Comparison of ENCODE assay signal across 7 cellular contexts in genomic region chr7:142587578-142588191, GRCh38.
DNase-seq lines count a peak whose midpoint lies in the region; ATAC-seq and TF ChIP-seq lines count a peak whose summit lies in the region.

No MANE protein-coding gene starts in this region.

- no peak overlapping the region for H2BK5ac ChIP-seq in mesenchymal stem cell (ENCODE audit: low read depth, low read length, poor library complexity, severe bottlenecking)

- no peaks in the 10 kb centered on the region for H3K79me1 ChIP-seq in mesenchymal stem cell (replicated peaks; ENCODE audit: low read length, poor library complexity, severe bottlenecking)

- H3K4me2 ChIP-seq in mesenchymal stem cell (ENCODE audit: low read length, poor library complexity, severe bottlenecking) = no peak overlapping the region

- no peak for TF ChIP-seq CTCF in omental fat pad (IDR thresholded peaks at IDR 0.05)

- no peaks in the 10 kb centered on the region for H3K9me3 ChIP-seq in mesenchymal stem cell (ENCODE audit: control insufficient read depth, low read length)

- H3K27me3 ChIP-seq in mesenchymal stem cell (ENCODE audit: control insufficient read depth in 1 of 2, insufficient read depth in 1 of 2, low read length in 2 of 2) = no peaks in the 10 kb centered on the region

- H3K36me3 ChIP-seq in mesenchymal stem cell (ENCODE audit: control insufficient read depth in 1 of 2, insufficient read depth in 2 of 2, low read depth in 1 of 2, low read length in 2 of 2) = no peaks in the 10 kb centered on the region

- no peak overlapping the region for H4K8ac ChIP-seq in mesenchymal stem cell (ENCODE audit: low read length)

- no peak overlapping the region for H3K9ac ChIP-seq in mesenchymal stem cell (ENCODE audit: low read length)

- H3K4me1 ChIP-seq in mesenchymal stem cell (ENCODE audit: control insufficient read depth, insufficient read depth, low read depth, low read length) = no peaks in the 10 kb centered on the region

- H2BK120ac ChIP-seq in mesenchymal stem cell (ENCODE audit: low read depth, low read length) = no peak overlapping the region

- no peak overlapping the region for H3K14ac ChIP-seq in mesenchymal stem cell (ENCODE audit: low read length in 2 of 2)

- no peak overlapping the region for H3K18ac ChIP-seq in mesenchymal stem cell (ENCODE audit: low read depth in 1 of 2, low read length in 2 of 2)

- no peak overlapping the region for H3K4me3 ChIP-seq in mesenchymal stem cell (ENCODE audit: insufficient read depth in 1 of 2, low read depth in 1 of 2, low read length in 2 of 2)

- WGBS in mesenchymal stem cell = 72% methylated on average over 4 of the region's 5 CpGs

- H2BK15ac ChIP-seq in mesenchymal stem cell (ENCODE audit: low read depth, poor library complexity, severe bottlenecking) = no peak overlapping the region

- no peak overlapping the region for H2BK12ac ChIP-seq in mesenchymal stem cell (ENCODE audit: low read length in 2 of 2)

- DNase-seq in DMS153 treated with DMSO at 0.1 percent for 48 hours (lab: John Stamatoyannopoulos, UW; ENCODE audit: unreplicated experiment) = peak; percentile 12
- DNase-seq in NCI-H69 (lab: John Stamatoyannopoulos, UW) = peak; percentile 68
- DNase-seq in central memory CD4-positive, alpha-beta T cell = peak; percentile 18
- peak; percentile 87 for DNase-seq in mesenchymal stem cell
- DNase-seq in omental fat pad (ENCODE audit: low spot score) = no peak

- H3K23ac ChIP-seq in mesenchymal stem cell (ENCODE audit: low read length in 2 of 2) = no peak overlapping the region

- H3K4ac ChIP-seq in mesenchymal stem cell (ENCODE audit: low read depth in 1 of 2, low read length in 2 of 2) = no peak overlapping the region

- ATAC-seq in GM18868 (IDR thresholded peaks at IDR 0.05; ENCODE audit: unreplicated experiment) = peak; percentile 64
- peak; percentile 90 for ATAC-seq in HG02943 (IDR thresholded peaks at IDR 0.05; ENCODE audit: low read depth, unreplicated experiment)
- ATAC-seq in omental fat pad (ENCODE audit: low FRiP score) = no peak

- no peak overlapping the region for H2AFZ ChIP-seq in mesenchymal stem cell (ENCODE audit: low read depth, low read length)

- no peak overlapping the region for H3K27ac ChIP-seq in mesenchymal stem cell (ENCODE audit: low read length, poor library complexity, severe bottlenecking)

- no peak overlapping the region for H2AK5ac ChIP-seq in mesenchymal stem cell (ENCODE audit: low read length, severe bottlenecking)

- H4K91ac ChIP-seq in mesenchymal stem cell (ENCODE audit: low read length) = no peak overlapping the region
